Comparison of ENCODE assay signal across 1 cellular context in genomic region chr6:31900917-31901414, GRCh38.
A peak's percentile ranks its signal among the peaks of the same experiment; 100 is the strongest.
TF ChIP-seq lines count a peak whose summit lies in the region.

No MANE protein-coding gene starts in this region.

TF ChIP-seq in HCT116, 20 proteins besides CTCF, POLR2A, EP300 and RAD21 (continued from another document):
- TF ChIP-seq ZBTB33 (IDR thresholded peaks at IDR 0.05; ENCODE audit: extremely low read depth, insufficient replicate concordance, low read length) (no peak), MAX (IDR thresholded peaks at IDR 0.05) (peak; percentile 20)
